11 cellular contexts compared by ENCODE assay signal in the genomic region with DNA sequence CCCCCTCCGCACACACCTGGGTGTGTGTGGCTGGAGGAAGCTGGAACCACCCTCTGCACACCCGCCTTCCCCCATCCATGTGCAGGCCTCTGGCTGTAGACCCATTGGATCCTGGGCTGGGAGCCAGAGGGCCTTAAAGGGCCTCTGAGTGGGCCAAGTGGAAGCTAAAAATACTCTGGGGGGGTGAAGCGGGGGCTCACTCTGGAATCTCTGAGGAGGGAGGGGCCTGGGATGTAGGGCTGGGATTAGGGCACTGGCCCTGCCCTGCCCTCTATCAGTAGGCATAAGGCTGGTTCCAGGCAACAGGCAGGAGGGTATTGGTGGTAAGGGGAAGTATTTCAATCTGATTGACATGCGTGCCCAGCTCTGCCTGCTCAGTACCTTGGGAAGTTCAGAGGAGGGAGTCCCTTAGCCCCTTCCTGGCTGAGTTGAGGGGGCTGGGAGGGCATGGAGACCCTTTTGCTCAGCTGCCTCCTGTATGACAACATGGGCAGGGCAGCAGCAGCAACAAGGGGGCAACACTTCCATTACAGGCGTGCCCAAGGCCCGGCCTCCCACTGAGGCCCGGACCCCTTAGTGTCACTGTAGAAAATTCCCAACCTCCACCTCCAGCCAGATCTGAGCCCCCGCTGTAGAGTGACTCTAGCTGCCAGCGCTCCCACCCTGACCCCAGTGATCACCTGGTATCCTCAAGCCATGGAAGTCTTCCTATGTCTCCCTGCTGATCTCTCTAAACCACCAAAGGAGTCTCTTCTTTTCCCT. TPM values are rescaled to one million over a fixed set of nuclear protein-coding genes. Genes with fewer than 3 reads are reported as not detected.
A peak's percentile ranks its signal among the peaks of the same experiment; 100 is the strongest.
DNase-seq lines count a peak whose midpoint lies in the region; ATAC-seq, FAIRE-seq and TF ChIP-seq lines count a peak whose summit lies in the region.
"Had no signal": no experiment of that assay in that cellular context is flagged by ENCODE, and none has a peak within 500 bp of the region (broad histone marks: within the 10 kb centered on the region; RNA-seq: fewer than 3 reads in every experiment).

No MANE protein-coding gene starts in this region.

- TF ChIP-seq CTCF in activated CD8-positive, alpha-beta T cell treated with anti-CD3 and anti-CD28 coated beads for 36 hours (IDR thresholded peaks at IDR 0.05) = no peak

- H3K27me3 Mint-ChIP-seq in activated CD8-positive, alpha-beta T cell treated with anti-CD3 and anti-CD28 coated beads for 36 hours = peaks cover 1% of the 10 kb centered on the region

- DNase-seq in HTR-8/SVneo (ENCODE audit: insufficient read length, low spot score) = no peak
- DNase-seq in cerebellar cortex (ENCODE audit: low spot score) = peak; percentile 34
- DNase-seq in kidney tubule cell (ENCODE audit: low spot score) = peak; percentile 82
- peak; percentile 61 for DNase-seq in stromal cell of bone marrow (ENCODE audit: low read depth)
- no peak for DNase-seq in NCI-H524 treated with DMSO at 0.1 percent for 48 hours (lab: John Stamatoyannopoulos, UW)
- no peak for DNase-seq in activated CD8-positive, alpha-beta T cell treated with anti-CD3 and anti-CD28 coated beads for 36 hours
- DNase-seq: erythroblast; NCI-H1930; stimulated activated CD4-positive, alpha-beta T cell treated with anti-CD3 and anti-CD28 coated beads, Interleukin-4, amount 100 ng/mL, for 4 hours had no signal

- H3K4me1 Mint-ChIP-seq in activated CD8-positive, alpha-beta T cell treated with anti-CD3 and anti-CD28 coated beads for 36 hours (ENCODE audit: low read depth) = peaks cover 4% of the 10 kb centered on the region

- no peak overlapping the region for H3K4me3 Mint-ChIP-seq in activated CD8-positive, alpha-beta T cell treated with anti-CD3 and anti-CD28 coated beads for 36 hours

- CTCF ChIA-PET in activated CD8-positive, alpha-beta T cell treated with anti-CD3 and anti-CD28 coated beads for 36 hours (lab: Charles Lee) = interaction anchor here (0.8 to 1.7 kb wide), 4 partner anchors 26 to 36 kb away, joined by 3 to 6 read pairs (median 3); no protein-coding TSS in a partner anchor

- ATAC-seq in HG03135 (IDR thresholded peaks at IDR 0.05; ENCODE audit: unreplicated experiment) (no peak), GM19395 (IDR thresholded peaks at IDR 0.05; ENCODE audit: unreplicated experiment) (no peak)
- ATAC-seq in activated CD8-positive, alpha-beta T cell treated with anti-CD3 and anti-CD28 coated beads for 36 hours = no peak

- no peak overlapping the region for H3K27ac Mint-ChIP-seq in activated CD8-positive, alpha-beta T cell treated with anti-CD3 and anti-CD28 coated beads for 36 hours

- no peaks in the 10 kb centered on the region for H3K9me3 Mint-ChIP-seq in activated CD8-positive, alpha-beta T cell treated with anti-CD3 and anti-CD28 coated beads for 36 hours

- FAIRE-seq in HTR-8/SVneo (lab: Jason Lieb, UNC) = peak; percentile 96

- POLR2A ChIA-PET in activated CD8-positive, alpha-beta T cell treated with anti-CD3 and anti-CD28 coated beads for 36 hours (lab: Charles Lee) = no interaction called here

- H3K36me3 Mint-ChIP-seq in activated CD8-positive, alpha-beta T cell treated with anti-CD3 and anti-CD28 coated beads for 36 hours (ENCODE audit: low read depth) = no peaks in the 10 kb centered on the region

- intact Hi-C loops in activated CD8-positive, alpha-beta T cell treated with anti-CD3 and anti-CD28 coated beads for 36 hours (cut with micrococcal nuclease) = no loop called here

RNA-seq across cellular contexts. Expression of a gene that starts 5.2 kb away (rescaled TPM):
- 1 to 10 TPM; 4.2 to 7.2 TPM for total RNA-seq in activated CD8-positive, alpha-beta T cell treated with anti-CD3 and anti-CD28 coated beads for 36 hours

RNA-seq across cellular contexts. Expression of a gene that starts 34.0 kb away (rescaled TPM):
- total RNA-seq in activated CD8-positive, alpha-beta T cell treated with anti-CD3 and anti-CD28 coated beads for 36 hours = 1 to 10 TPM; 6.0 to 7.7 TPM

Comparison
In these comparisons a context has a peak if more than half of its experiments do, and no peak if none do; other contexts are left out.
1. DNase-seq: peak in cerebellar cortex (single experiment), kidney tubule cell (single experiment) and stromal cell of bone marrow (single experiment); none in HTR-8/SVneo (single experiment), NCI-H524 treated with DMSO at 0.1 percent for 48 hours (single experiment) and activated CD8-positive, alpha-beta T cell treated with anti-CD3 and anti-CD28 coated beads for 36 hours (single experiment).